Comparison of ENCODE assay signal across 16 cellular contexts in genomic region chr7:44313621-44314031, GRCh38. TPM values are rescaled to one million over a fixed set of nuclear protein-coding genes. Genes with fewer than 3 reads are reported as not detected.
"Had no signal": no experiment of that assay in that cellular context is flagged by ENCODE, and none has a peak within 500 bp of the region (broad histone marks: within the 10 kb centered on the region; RNA-seq: fewer than 3 reads in every experiment).

No MANE protein-coding gene starts in this region.

- H3K27ac Mint-ChIP-seq: activated naive CD8-positive, alpha-beta T cell; brain; dendritic cell treated with granulocyte-macrophage colony-stimulating factor and Interleukin-4, amounts not matched to agents 40 ng/mL and 50 ng/mL, for 4 days; endodermal cell; memory B cell; stimulated activated effector memory CD8-positive, alpha-beta T cell treated with anti-CD3 and anti-CD28 coated beads, Interleukin-12 subunit alpha, Interleukin-12 subunit beta, amount 100 ng/mL, for 72 hours had no signal

- ATAC-seq: activated CD4-positive, CD25-positive, alpha-beta regulatory T cell treated with anti-CD3 and anti-CD28 coated beads, Interleukin-2, amount 50 U/mL, for 24 hours; pancreas; stimulated activated effector memory CD8-positive, alpha-beta T cell treated with anti-CD3 and anti-CD28 coated beads, Interleukin-12 subunit alpha, Interleukin-12 subunit beta, amount 100 ng/mL, for 72 hours had no signal

- H3K4me1 ChIP-seq: pancreas had no signal

- H3K4me3 ChIP-seq: pancreas, smooth muscle cell, tibial nerve had no signal

- H3K9me3 Mint-ChIP-seq: dendritic cell treated with granulocyte-macrophage colony-stimulating factor and Interleukin-4, amounts not matched to agents 40 ng/mL and 50 ng/mL, for 4 days; endodermal cell; memory B cell; stimulated activated effector memory CD8-positive, alpha-beta T cell treated with anti-CD3 and anti-CD28 coated beads, Interleukin-12 subunit alpha, Interleukin-12 subunit beta, amount 100 ng/mL, for 72 hours had no signal

- H3K4me3 Mint-ChIP-seq: activated naive CD8-positive, alpha-beta T cell; brain; dendritic cell treated with granulocyte-macrophage colony-stimulating factor and Interleukin-4, amounts not matched to agents 40 ng/mL and 50 ng/mL, for 4 days; endodermal cell; memory B cell; neural crest cell; stimulated activated effector memory CD8-positive, alpha-beta T cell treated with anti-CD3 and anti-CD28 coated beads, Interleukin-12 subunit alpha, Interleukin-12 subunit beta, amount 100 ng/mL, for 72 hours had no signal

- H3K9me3 ChIP-seq: pancreas had no signal

- H3K36me3 ChIP-seq: pancreas, tibial nerve had no signal

- H3K36me3 Mint-ChIP-seq: memory B cell; stimulated activated effector memory CD8-positive, alpha-beta T cell treated with anti-CD3 and anti-CD28 coated beads, Interleukin-12 subunit alpha, Interleukin-12 subunit beta, amount 100 ng/mL, for 72 hours had no signal

- DNase-seq: activated CD8-positive, alpha-beta memory T cell treated with anti-CD3 and anti-CD28 coated beads for 24 hours; amygdala; cerebellar nuclear complex; endodermal cell; erythroblast; retina had no signal

- H3K27ac ChIP-seq: pancreas had no signal

- H3K4me1 Mint-ChIP-seq: brain, endodermal cell, neural crest cell had no signal

RNA-seq across cellular contexts. Expression of gene CAMK2B, which starts 11.8 kb away (rescaled TPM):
- total RNA-seq: smooth muscle cell had no signal
